In the genomic region with DNA sequence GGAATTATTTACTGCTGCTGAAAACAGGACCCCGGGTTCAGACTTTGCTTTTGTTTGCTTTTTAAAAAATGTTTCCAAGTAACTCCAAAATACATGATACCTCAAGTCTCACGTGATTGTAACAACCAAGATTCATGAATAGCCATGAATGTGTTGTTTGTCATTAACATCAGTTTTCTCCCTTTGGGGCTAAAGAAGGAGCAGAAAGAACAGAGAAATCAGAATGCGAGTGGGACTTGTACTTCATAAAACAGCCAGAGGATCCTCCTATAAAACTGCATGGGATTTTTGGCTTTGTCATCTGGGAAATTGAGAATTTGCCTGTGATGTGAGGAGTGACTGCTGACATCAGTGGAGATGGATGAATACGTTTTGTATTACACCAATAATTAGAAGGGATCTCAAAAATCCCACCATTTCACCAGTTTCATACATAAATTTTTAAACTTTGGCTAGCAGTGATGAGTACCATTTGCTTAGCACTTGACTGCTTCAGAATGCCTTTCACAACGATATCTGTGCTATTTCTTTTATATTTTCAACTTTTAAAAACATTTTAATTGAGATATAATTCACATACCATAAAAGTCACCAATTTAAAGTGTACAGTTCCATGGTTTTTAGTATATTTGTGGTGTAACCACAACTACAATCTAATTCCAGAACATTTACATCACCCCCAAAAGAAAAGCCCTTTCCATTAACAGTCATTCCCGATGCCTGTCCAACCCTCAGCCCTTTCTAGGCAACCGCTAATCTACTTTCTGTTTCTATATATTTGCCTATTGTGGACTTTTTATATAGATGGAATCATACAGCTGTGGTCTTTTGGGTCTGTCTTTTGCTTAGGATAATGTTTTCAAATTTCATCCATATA, we compare ENCODE assay signal across 1 cellular context.
TF ChIP-seq lines count a peak whose summit lies in the region.

No MANE protein-coding gene starts in this region.

TF ChIP-seq in IMR-90, 13 proteins besides CTCF, POLR2A, EP300 and RAD21 (continued from another document):
- TF ChIP-seq MAZ (IDR thresholded peaks at IDR 0.05; ENCODE audit: borderline replicate concordance, low read depth, low read length), result no peak
- no peak for TF ChIP-seq RCOR1 (IDR thresholded peaks at IDR 0.05; ENCODE audit: insufficient replicate concordance, low read length)
- TF ChIP-seq ELK1 (IDR thresholded peaks at IDR 0.05; ENCODE audit: borderline replicate concordance, low read depth, low read length), result no peak
- no peak for TF ChIP-seq SMC3 (IDR thresholded peaks at IDR 0.05; ENCODE audit: low read depth, low read length)
- TF ChIP-seq CHD1 (IDR thresholded peaks at IDR 0.05; ENCODE audit: low read depth, low read length), result no peak
- TF ChIP-seq USF2 (IDR thresholded peaks at IDR 0.05; ENCODE audit: low read depth, low read length), result no peak
- TF ChIP-seq RFX5 (IDR thresholded peaks at IDR 0.05; ENCODE audit: low read depth, low read length), result no peak
- no peak for TF ChIP-seq CEBPB (IDR thresholded peaks at IDR 0.05; ENCODE audit: low read depth, low read length)
- no peak for TF ChIP-seq NFE2L2 (IDR thresholded peaks at IDR 0.05; ENCODE audit: low read depth, low read length)
- TF ChIP-seq MAFK (IDR thresholded peaks at IDR 0.05; ENCODE audit: low read depth, low read length), result no peak
- TF ChIP-seq BHLHE40 (IDR thresholded peaks at IDR 0.05; ENCODE audit: low read depth, low read length), result no peak
- no peak for TF ChIP-seq FOS (IDR thresholded peaks at IDR 0.05; ENCODE audit: low read depth, low read length)
